18 cellular contexts compared by ENCODE assay signal in the genomic region with DNA sequence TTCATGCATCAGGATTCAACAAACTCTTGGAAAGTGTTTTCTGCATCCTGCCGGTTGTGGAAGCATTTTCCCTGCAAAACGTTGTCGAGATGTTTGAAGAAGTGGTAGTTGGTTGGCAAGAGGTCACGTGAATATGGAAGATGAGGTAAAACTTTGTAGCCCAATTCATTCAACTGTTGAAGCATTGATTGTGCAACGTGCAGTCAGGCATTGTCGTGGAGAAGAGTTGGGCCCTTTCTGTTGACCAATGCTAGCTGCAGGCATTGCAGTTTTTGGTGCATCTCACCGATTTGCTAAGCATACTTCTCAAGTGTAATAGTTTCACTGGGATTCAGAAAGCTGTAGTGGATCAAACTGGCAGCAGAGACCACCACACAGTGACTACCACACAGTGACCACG. TPM values are rescaled to one million over a fixed set of nuclear protein-coding genes. Genes with fewer than 3 reads are reported as not detected.
DNase-seq lines count a peak whose midpoint lies in the region; ATAC-seq and TF ChIP-seq lines count a peak whose summit lies in the region.
"Had no signal": no experiment of that assay in that cellular context is flagged by ENCODE, and none has a peak within 500 bp of the region (broad histone marks: within the 10 kb centered on the region; RNA-seq: fewer than 3 reads in every experiment).

No MANE protein-coding gene starts in this region.

- no peaks in the 10 kb centered on the region for H3K4me1 ChIP-seq in GM23338 (ENCODE audit: insufficient read depth)

- intact Hi-C loops in activated B cell treated with CpG ODN at 0.5 μM for 24 hours (cut with micrococcal nuclease) = loop anchor here (2.0 kb wide), 1 partner anchor 22 kb away; no protein-coding TSS in a partner anchor

- H2AFZ ChIP-seq in GM23338 = no peak overlapping the region

- H3K27me3 Mint-ChIP-seq in activated B cell treated with CpG ODN at 0.5 μM for 24 hours = no peaks in the 10 kb centered on the region
- H3K27me3 Mint-ChIP-seq in GM23338 (ENCODE audit: insufficient read depth, low read depth, poor library complexity) = peaks cover 3% of the 10 kb centered on the region

- 0 out of 2 replicates have a peak, but pooled peaks cover 9% of the 10 kb centered on the region for H3K9me2 ChIP-seq in GM23338 (ENCODE audit: insufficient read depth)

- CTCF ChIA-PET in activated B cell treated with CpG ODN at 0.5 μM for 24 hours (lab: Charles Lee) = no interaction called here

- H3F3A ChIP-seq in GM23338 (replicated peaks; ENCODE audit: low read depth) = no peaks in the 10 kb centered on the region

- peaks cover 48% of the 10 kb centered on the region for H3K4me1 Mint-ChIP-seq in activated B cell treated with CpG ODN at 0.5 μM for 24 hours
- no peaks in the 10 kb centered on the region for H3K4me1 Mint-ChIP-seq in GM23338
- H3K4me1 Mint-ChIP-seq: CD4-positive, alpha-beta memory T cell had no signal

- H3K27ac ChIP-seq in GM23338 (ENCODE audit: low read depth) = no peak overlapping the region
- H3K27ac ChIP-seq: 22Rv1, Peyer's patch had no signal

- H4K20me1 ChIP-seq in GM23338 (replicated peaks; ENCODE audit: insufficient read depth) = no peaks in the 10 kb centered on the region

- H3K27ac Mint-ChIP-seq in activated B cell treated with CpG ODN at 0.5 μM for 24 hours (peak overlapping the region; percentile 85), GM23338 (no peak overlapping the region)
- H3K27ac Mint-ChIP-seq: CD4-positive, alpha-beta memory T cell had no signal

- no peaks in the 10 kb centered on the region for H3K79me2 ChIP-seq in GM23338 (replicated peaks; ENCODE audit: insufficient read depth)

- H3K9me3 Mint-ChIP-seq in activated B cell treated with CpG ODN at 0.5 μM for 24 hours (peaks cover 11% of the 10 kb centered on the region), GM23338 (peaks cover 6% of the 10 kb centered on the region)

- POLR2A ChIA-PET in activated B cell treated with CpG ODN at 0.5 μM for 24 hours (lab: Charles Lee) = interaction anchor here (0.7 to 0.8 kb wide), 2 partner anchors 55 to 88 kb away, joined by 3 read pairs; no protein-coding TSS in a partner anchor

- ATAC-seq in activated B cell treated with CpG ODN at 0.5 μM for 24 hours (ENCODE audit: low read depth) (peak; percentile 21), GM23338 (no peak)

- H3K4me3 Mint-ChIP-seq in activated B cell treated with CpG ODN at 0.5 μM for 24 hours (peak overlapping the region; percentile 62), GM23338 (no peak overlapping the region)
- H3K4me3 Mint-ChIP-seq: CD4-positive, alpha-beta memory T cell had no signal

- H3K4me2 ChIP-seq in GM23338 = no peak overlapping the region

- H3K36me3 Mint-ChIP-seq in activated B cell treated with CpG ODN at 0.5 μM for 24 hours (ENCODE audit: low read depth) = peaks cover 3% of the 10 kb centered on the region
- peaks cover 9% of the 10 kb centered on the region; the same call in 1 of the 3 replicates for H3K36me3 Mint-ChIP-seq in GM23338 (ENCODE audit: low read depth)
- H3K36me3 Mint-ChIP-seq: CD4-positive, alpha-beta memory T cell had no signal

- DNase-seq in NOMO-1 treated with DMSO at 0.1 percent for 48 hours (lab: John Stamatoyannopoulos, UW; ENCODE audit: unreplicated experiment) = peak; percentile 38
- no peak for DNase-seq in NOMO-1 treated with dmso at 0.1 percent for 144 hours (lab: John Stamatoyannopoulos, UW; ENCODE audit: unreplicated experiment)
- DNase-seq in MV-4-11 (lab: John Stamatoyannopoulos, UW) = peak; percentile 86
- DNase-seq in activated B cell treated with CpG ODN at 0.5 μM for 24 hours = no peak
- DNase-seq in GM23338 (ENCODE audit: low spot score) = no peak
- no peak for DNase-seq in ecto neural progenitor cell (ENCODE audit: low spot score)
- DNase-seq in NK-92 (lab: John Stamatoyannopoulos, UW; ENCODE audit: unreplicated experiment) = no peak
- no peak for DNase-seq in GF-D8 (lab: John Stamatoyannopoulos, UW)
- DNase-seq: CD4-positive, alpha-beta memory T cell; DMS79; GDM1; NCI-H1436 treated with DMSO at 0.1 percent for 48 hours; NCI-H2081; NK-92 treated with Interleukin-12 subunit alpha and Interleukin-12 subunit beta, amount 100 ng/mL, for 24 hours; SHP77; T-helper 2 cell had no signal

- H3K4me3 ChIP-seq in GM23338 = no peak overlapping the region
- H3K4me3 ChIP-seq: Peyer's patch had no signal

- no peaks in the 10 kb centered on the region for H3K36me3 ChIP-seq in GM23338 (ENCODE audit: insufficient read depth)
- H3K36me3 ChIP-seq: Peyer's patch had no signal

- H3K27me3 ChIP-seq in GM23338 (ENCODE audit: insufficient read depth) = no peaks in the 10 kb centered on the region
- H3K27me3 ChIP-seq: Peyer's patch had no signal

- TF ChIP-seq CTCF in activated B cell treated with CpG ODN at 0.5 μM for 24 hours (IDR thresholded peaks at IDR 0.05) = no peak
- no peak for TF ChIP-seq CTCF in GM23338 (conservative IDR thresholded peaks at IDR 0.05; ENCODE audit: low read depth in 2 of 2)

TF ChIP-seq in GM23338, 12 proteins besides CTCF, POLR2A, EP300 and RAD21:
- TF ChIP-seq POLR2AphosphoS5 (IDR thresholded peaks at IDR 0.05; ENCODE audit: low read depth) = no peak
- TF ChIP-seq EZH2phosphoT487 (IDR thresholded peaks at IDR 0.05; ENCODE audit: unreplicated experiment) = no peak

RNA-seq across cellular contexts. Expression of gene PRDM2, which starts 57.0 kb away (rescaled TPM):
- 183 and 194 TPM in 2 replicates for total RNA-seq in activated B cell treated with CpG ODN at 0.5 μM for 24 hours
- 11.6 and 19.5 TPM in 2 replicates for total RNA-seq in GM23338 (2014; rRNA removed; shearing (Covaris generic))
- polyA plus RNA-seq in GM23338 (2016; fragmentation: Nextera tagmentation; extraction: Ambion mirVana) = 28.3 and 28.6 TPM in 2 replicates

RNA-seq across cellular contexts. Expression of gene PDPN, which starts 59.4 kb away (rescaled TPM):
- total RNA-seq in activated B cell treated with CpG ODN at 0.5 μM for 24 hours = not detected in 2 replicates
- total RNA-seq in GM23338 (2014; rRNA removed; shearing (Covaris generic)) = 67.3 and 77.2 TPM in 2 replicates
- 77.1 and 82.8 TPM in 2 replicates for polyA plus RNA-seq in GM23338 (2016; fragmentation: Nextera tagmentation; extraction: Ambion mirVana)
- total RNA-seq: CD4-positive, alpha-beta memory T cell had no signal
- polyA plus RNA-seq: CD4-positive, alpha-beta memory T cell had no signal

Comparison
In these comparisons a context has a peak if more than half of its experiments do, and no peak if none do; other contexts are left out.
1. DNase-seq: peak in NOMO-1 treated with DMSO at 0.1 percent for 48 hours (single experiment) and MV-4-11 (single experiment); none in NOMO-1 treated with dmso at 0.1 percent for 144 hours (single experiment), activated B cell treated with CpG ODN at 0.5 μM for 24 hours (single experiment), GM23338 (single experiment), ecto neural progenitor cell (single experiment), NK-92 (single experiment) and GF-D8 (single experiment).
2. RNA of gene PDPN, which starts 59.4 kb away (total RNA-seq): 67.3 to 77.2 TPM in GM23338; not detected in activated B cell treated with CpG ODN at 0.5 μM for 24 hours; every median in the first group is over 10 times any median in the second.